In the genomic region with DNA sequence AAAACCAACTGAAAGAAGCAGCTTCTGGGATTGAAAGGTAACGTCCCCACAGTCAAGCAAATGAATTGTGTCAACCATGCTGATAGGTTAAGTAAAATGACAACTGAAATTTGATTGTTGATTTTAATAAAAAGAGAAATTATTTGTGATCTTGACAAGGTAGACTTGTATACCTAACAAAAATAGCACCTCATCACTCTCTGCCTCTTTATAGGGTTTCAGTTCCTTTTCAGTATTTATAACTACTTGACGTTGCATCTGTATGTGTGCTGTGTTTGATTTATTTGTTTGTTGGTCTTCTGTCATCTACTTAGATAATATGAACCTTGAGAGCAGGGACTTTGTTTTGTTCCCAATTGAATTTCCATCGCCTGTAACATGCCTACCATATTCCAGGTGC, we compare ENCODE assay signal across 10 cellular contexts. TPM values are rescaled to one million over a fixed set of nuclear protein-coding genes. Genes with fewer than 3 reads are reported as not detected.
DNase-seq lines count a peak whose midpoint lies in the region; ATAC-seq, FAIRE-seq and TF ChIP-seq lines count a peak whose summit lies in the region.
"Had no signal": no experiment of that assay in that cellular context is flagged by ENCODE, and none has a peak within 500 bp of the region (broad histone marks: within the 10 kb centered on the region; RNA-seq: fewer than 3 reads in every experiment).

No MANE protein-coding gene starts in this region.

- no peak for TF ChIP-seq RAD21 in GM12878 (IDR thresholded peaks at IDR 0.05; ENCODE audit: insufficient read depth, low read depth, low read length)

- CTCF ChIA-PET in GM12878 (lab: Yijun Ruan, JAX), result no interaction called here
- CTCF ChIA-PET in activated CD4-positive, alpha-beta memory T cell treated with anti-CD3 and anti-CD28 coated beads, Interleukin-2, amount 10 ng/mL, durations not matched to agents 7 days and 5 days (lab: Charles Lee), result no interaction called here

- H3K27ac Mint-ChIP-seq in type B pancreatic cell, result no peak overlapping the region
- no peak overlapping the region for H3K27ac Mint-ChIP-seq in activated CD4-positive, alpha-beta memory T cell treated with anti-CD3 and anti-CD28 coated beads, Interleukin-2, amount 10 ng/mL, durations not matched to agents 7 days and 5 days
- H3K27ac Mint-ChIP-seq: neural progenitor cell had no signal

- H3K9me3 ChIP-seq in GM12878 (replicated peaks; ENCODE audit: control insufficient read depth, insufficient read depth, low read length) (no peaks in the 10 kb centered on the region; the same call in 2 of the 3 replicates), stomach (no peaks in the 10 kb centered on the region)

- H3K4me3 ChIP-seq in GM12878, result no peak overlapping the region
- no peak overlapping the region for H3K4me3 ChIP-seq in stomach
- H3K4me3 ChIP-seq: neural progenitor cell had no signal

- RAD21 ChIA-PET in GM12878 (lab: Charles Lee; ENCODE audit: unreplicated experiment), result no interaction called here

- in situ Hi-C loops in GM12878 (cut with MboI), result no loop called here

- intact Hi-C loops in GM12878 (cut with micrococcal nuclease; ENCODE audit: unreplicated experiment) (no loop called here), stomach (cut with DNase I; ENCODE audit: low total_unique reads) (no loop called here)

- WGBS in GM12878 (ENCODE audit: insufficient coverage, insufficient replicate concordance, low lambda C conversion rate, missing lambda C conversion rate), result 7% methylated on average over 3 of the region's 3 CpGs
- WGBS in stomach, 5 donors, result 63 to 81% (median 72%) methylated on average over 3 of the region's 3 CpGs

- POLR2A ChIA-PET in GM12878 (lab: Charles Lee), result no interaction called here
- POLR2A ChIA-PET in activated CD4-positive, alpha-beta memory T cell treated with anti-CD3 and anti-CD28 coated beads, Interleukin-2, amount 10 ng/mL, durations not matched to agents 7 days and 5 days (lab: Charles Lee), result no interaction called here

- H3K4me2 ChIP-seq in GM12878 (ENCODE audit: control insufficient read depth, insufficient read depth), result peak overlapping the region; percentile 80
- H3K4me2 ChIP-seq: neural progenitor cell had no signal

- H3K27ac ChIP-seq in GM12878 (ENCODE audit: control insufficient read depth, insufficient read depth), result peak overlapping the region; percentile 48; the same call in 1 of the 2 replicates
- H3K27ac ChIP-seq in stomach, result no peak overlapping the region
- H3K27ac ChIP-seq: neural progenitor cell had no signal

- peak; percentile 99 for ATAC-seq in GM18519 (IDR thresholded peaks at IDR 0.05; ENCODE audit: low FRiP score, unreplicated experiment)
- peak; percentile 100 for ATAC-seq in GM21529 (IDR thresholded peaks at IDR 0.05; ENCODE audit: unreplicated experiment)
- ATAC-seq in HG03159 (IDR thresholded peaks at IDR 0.05; ENCODE audit: unreplicated experiment), result peak; percentile 99
- peak; percentile 99 for ATAC-seq in GM12878

- H3K36me3 Mint-ChIP-seq in type B pancreatic cell, result no peaks in the 10 kb centered on the region
- no peaks in the 10 kb centered on the region for H3K36me3 Mint-ChIP-seq in activated CD4-positive, alpha-beta memory T cell treated with anti-CD3 and anti-CD28 coated beads, Interleukin-2, amount 10 ng/mL, durations not matched to agents 7 days and 5 days (ENCODE audit: low read depth)
- H3K36me3 Mint-ChIP-seq: neural progenitor cell had no signal

- TF ChIP-seq POLR2A in GM12878 (IDR thresholded peaks at IDR 0.05; ENCODE audit: low read depth, low read length), result no peak
- TF ChIP-seq POLR2A in stomach (IDR thresholded peaks at IDR 0.05), result no peak

- no peaks in the 10 kb centered on the region for H3K79me2 ChIP-seq in GM12878 (ENCODE audit: control insufficient read depth, insufficient read depth, low read length)

- H3K4me3 Mint-ChIP-seq in type B pancreatic cell, result no peak overlapping the region
- H3K4me3 Mint-ChIP-seq in activated CD4-positive, alpha-beta memory T cell treated with anti-CD3 and anti-CD28 coated beads, Interleukin-2, amount 10 ng/mL, durations not matched to agents 7 days and 5 days, result no peak overlapping the region
- H3K4me3 Mint-ChIP-seq: neural progenitor cell had no signal

- H3K36me3 ChIP-seq in GM12878 (ENCODE audit: control insufficient read depth in 2 of 2, insufficient read depth in 2 of 2, low read length in 1 of 2) (no peaks in the 10 kb centered on the region), stomach (no peaks in the 10 kb centered on the region)
- H3K36me3 ChIP-seq: neural progenitor cell had no signal

- FAIRE-seq in GM12878 (lab: Jason Lieb, UNC), result peak; percentile 91

- DNase-seq in GM12878 (ENCODE audit: low read depth, low spot score), result no peak
- DNase-seq in cerebellum (ENCODE audit: low spot score), result no peak
- DNase-seq in stomach, result no peak
- DNase-seq in type B pancreatic cell (ENCODE audit: extremely low spot score, unreplicated experiment), result no peak
- no peak for DNase-seq in activated CD4-positive, alpha-beta memory T cell treated with anti-CD3 and anti-CD28 coated beads, Interleukin-2, amount 10 ng/mL, durations not matched to agents 7 days and 5 days
- DNase-seq: DND-41 had no signal

- peaks cover 16% of the 10 kb centered on the region for H3K4me1 Mint-ChIP-seq in type B pancreatic cell (ENCODE audit: unreplicated experiment)
- no peaks in the 10 kb centered on the region for H3K4me1 Mint-ChIP-seq in activated CD4-positive, alpha-beta memory T cell treated with anti-CD3 and anti-CD28 coated beads, Interleukin-2, amount 10 ng/mL, durations not matched to agents 7 days and 5 days

- H3K4me1 ChIP-seq in GM12878 (ENCODE audit: control insufficient read depth, insufficient read depth, low read length) (peaks cover 22% of the 10 kb centered on the region), stomach (peaks cover 14 to 26% (median 16%) of the 10 kb centered on the region in 4 donors)
- H3K4me1 ChIP-seq: neural progenitor cell had no signal

- H3K27me3 ChIP-seq in GM12878 (replicated peaks in 1 of 2; ENCODE audit: control insufficient read depth in 2 of 2, insufficient read depth in 2 of 2, low read length in 1 of 2) (no peaks in the 10 kb centered on the region; a peak in 1 of 4 replicates), stomach (no peaks in the 10 kb centered on the region)

- H3K9ac ChIP-seq in GM12878 (ENCODE audit: control insufficient read depth, insufficient read depth, low read length), result no peak overlapping the region; the same call in 1 of the 2 replicates
- H3K9ac ChIP-seq: neural progenitor cell had no signal

- SMC1A ChIA-PET in GM12878 (lab: Charles Lee; ENCODE audit: uncharacterized antibody, unreplicated experiment), result interaction anchor here (0.8 kb wide), 1 partner anchor 10 kb away, joined by 3 read pairs; no protein-coding TSS in a partner anchor

- no peak for TF ChIP-seq CTCF in GM12878 (IDR thresholded peaks at IDR 0.05 in 2 of 3, conservative IDR thresholded peaks at IDR 0.05 in 1 of 3; ENCODE audit: control insufficient read depth in 2 of 3, extremely low read depth in 1 of 3, insufficient read depth in 1 of 3, low read depth in 3 of 3, low read length in 3 of 3)
- no peak for TF ChIP-seq CTCF in stomach (IDR thresholded peaks at IDR 0.05)
- no peak for TF ChIP-seq CTCF in type B pancreatic cell (conservative IDR thresholded peaks at IDR 0.05)

- H4K20me1 ChIP-seq in GM12878 (ENCODE audit: control insufficient read depth, insufficient read depth), result no peaks in the 10 kb centered on the region

- H3K27me3 Mint-ChIP-seq in type B pancreatic cell, result peaks cover 2% of the 10 kb centered on the region
- peaks cover 10% of the 10 kb centered on the region for H3K27me3 Mint-ChIP-seq in activated CD4-positive, alpha-beta memory T cell treated with anti-CD3 and anti-CD28 coated beads, Interleukin-2, amount 10 ng/mL, durations not matched to agents 7 days and 5 days

- BruUV-seq in GM12878 (replicated peaks; lab: Mats Ljungman, UMichigan), result no TSS peak

- H3K9me3 Mint-ChIP-seq in type B pancreatic cell, result no peaks in the 10 kb centered on the region
- H3K9me3 Mint-ChIP-seq in activated CD4-positive, alpha-beta memory T cell treated with anti-CD3 and anti-CD28 coated beads, Interleukin-2, amount 10 ng/mL, durations not matched to agents 7 days and 5 days, result no peaks in the 10 kb centered on the region
- H3K9me3 Mint-ChIP-seq: neural progenitor cell had no signal

- TF ChIP-seq EP300 in GM12878 (IDR thresholded peaks at IDR 0.05; ENCODE audit: borderline replicate concordance in 1 of 2, control insufficient read depth in 1 of 2, low read depth in 2 of 2, low read length in 2 of 2) (peak; percentile 58 to 87; a peak in 3 of 4 replicates), stomach (IDR thresholded peaks at IDR 0.05) (no peak)

- H2AFZ ChIP-seq in GM12878 (ENCODE audit: control insufficient read depth, low read depth, low read length), result peak overlapping the region; percentile 43
- H2AFZ ChIP-seq: neural progenitor cell had no signal

RNA-seq across cellular contexts. Expression of gene PPP3CA, which starts 7.9 kb away (rescaled TPM):
- total RNA-seq in GM12878 (2013; cell fraction: nucleolus; rRNA removed), result 1.9 and 2.2 TPM in 2 replicates
- total RNA-seq in GM12878 (2014; rRNA removed) (0.85 and 0.87 TPM in 2 replicates), GM12878 (2014; rRNA removed; fragmentation: Illumina TruSeq; extraction: Trizol) (0.98 and 2.0 TPM in 2 replicates), GM12878 (2021) (1.4 and 2.1 TPM in 2 replicates), cerebellum (98.0 TPM), stomach (10 to 100 TPM; 14.7 to 62.4 (median 30.9) TPM), type B pancreatic cell (ENCODE audit: low replicate concordance) (28.4 and 35.4 TPM in 2 replicates)
- 2.8 TPM for polyA plus RNA-seq in GM12878 (2011; ENCODE audit: low read depth)
- polyA plus RNA-seq in GM12878 (2011; rRNA removed) (9.0 and 9.8 TPM in 2 replicates), GM12878 (2014; fragmentation: Illumina TruSeq; extraction: Trizol) (1.0 and 2.0 TPM in 2 replicates), GM12878 (2014; fragmentation: Nextera tagmentation; extraction: Ambion mirVana) (under 1 TPM; 0.60 to 0.75 TPM), GM12878 (2014; rRNA removed) (0.33 and 0.58 TPM in 2 replicates), GM12878 (2016; fragmentation: Nextera tagmentation; extraction: Ambion mirVana) (1 to 10 TPM; 1.1 to 1.2 TPM), stomach (10 to 100 TPM in 2 of 3 donors, 1 to 10 TPM in 1; 8.9 to 16.0 (median 13.2) TPM)
- polyA plus RNA-seq in GM12878 (2011; cell fraction: cytosol; rRNA removed), result 3.2 and 4.2 TPM in 2 replicates
- 3.6 and 5.0 TPM in 2 replicates for polyA plus RNA-seq in GM12878 (2011; cell fraction: nucleus; rRNA removed)
- 4.8 and 5.0 TPM in 2 replicates for polyA plus RNA-seq in GM12878 (2012)
- 13.2 and 19.0 TPM in 2 replicates for polyA minus RNA-seq in GM12878 (2011; rRNA and poly(A)+ RNA removed)
- 6.4 and 10.1 TPM in 2 replicates for polyA minus RNA-seq in GM12878 (2011; cell fraction: cytosol; rRNA and poly(A)+ RNA removed)
- 8.5 and 14.0 TPM in 2 replicates for polyA minus RNA-seq in GM12878 (2011; cell fraction: nucleus; rRNA and poly(A)+ RNA removed)
- total RNA-seq in activated CD4-positive, alpha-beta memory T cell treated with anti-CD3 and anti-CD28 coated beads, Interleukin-2, amount 10 ng/mL, durations not matched to agents 7 days and 5 days, result 10 to 100 TPM; 45.5 to 48.6 TPM
